Comparison of ENCODE assay signal across 9 cellular contexts in genomic region chr7:150787321-150788281, GRCh38. TPM values are rescaled to one million over a fixed set of nuclear protein-coding genes. Genes with fewer than 3 reads are reported as not detected.
A peak's percentile ranks its signal among the peaks of the same experiment; 100 is the strongest.
DNase-seq lines count a peak whose midpoint lies in the region; ATAC-seq and TF ChIP-seq lines count a peak whose summit lies in the region.
"Had no signal": no experiment of that assay in that cellular context is flagged by ENCODE, and none has a peak within 500 bp of the region (broad histone marks: within the 10 kb centered on the region; RNA-seq: fewer than 3 reads in every experiment).

No MANE protein-coding gene starts in this region.

- H3K4me3 ChIP-seq in esophagus squamous epithelium, result no peak overlapping the region
- peak overlapping the region; percentile 19 for H3K4me3 ChIP-seq in rectal smooth muscle tissue (ENCODE audit: low read length)

- peaks cover 2% of the 10 kb centered on the region for H3K36me3 Mint-ChIP-seq in effector memory CD8-positive, alpha-beta T cell (ENCODE audit: insufficient read depth)

- ATAC-seq in GM18868 (IDR thresholded peaks at IDR 0.05; ENCODE audit: unreplicated experiment) (peak; percentile 60), HG02623 (IDR thresholded peaks at IDR 0.05; ENCODE audit: unreplicated experiment) (no peak)
- no peak for ATAC-seq in effector memory CD8-positive, alpha-beta T cell (replicated peaks)

- peaks cover 27 to 54% of the 10 kb centered on the region in 2 donors for H3K27me3 Mint-ChIP-seq in effector memory CD8-positive, alpha-beta T cell

- no peak for TF ChIP-seq POLR2A in esophagus squamous epithelium (IDR thresholded peaks at IDR 0.05)

- TF ChIP-seq CTCF in esophagus squamous epithelium (IDR thresholded peaks at IDR 0.05), result no peak

- no peak overlapping the region for H3K27ac Mint-ChIP-seq in effector memory CD8-positive, alpha-beta T cell

- H3K9me3 ChIP-seq in esophagus squamous epithelium, result no peaks in the 10 kb centered on the region

- H3K27ac ChIP-seq in esophagus squamous epithelium (peak overlapping the region; percentile 62 to 89 (median 78)), rectal smooth muscle tissue (ENCODE audit: low read depth, low read length) (peak overlapping the region; percentile 77)

- peaks cover 4 to 47% (median 35%) of the 10 kb centered on the region in 3 donors for H3K4me1 ChIP-seq in esophagus squamous epithelium
- H3K4me1 ChIP-seq in rectal smooth muscle tissue (ENCODE audit: control insufficient read depth, insufficient read depth, low read length), result peaks cover 13% of the 10 kb centered on the region

- no peak overlapping the region for H3K9ac ChIP-seq in rectal smooth muscle tissue (ENCODE audit: low read length)

- H3K9me3 Mint-ChIP-seq in effector memory CD8-positive, alpha-beta T cell, result no peaks in the 10 kb centered on the region

- DNase-seq in NCI-H2227 (lab: John Stamatoyannopoulos, UW; ENCODE audit: unreplicated experiment), result peak; percentile 47
- no peak for DNase-seq in esophagus squamous epithelium (lab: John Stamatoyannopoulos, UW)
- DNase-seq in mesenteric fat pad (ENCODE audit: low spot score), result no peak
- DNase-seq in effector memory CD8-positive, alpha-beta T cell, result no peak
- DNase-seq in NCI-H526 treated with DMSO at 0.1 percent for 48 hours (lab: John Stamatoyannopoulos, UW), result no peak

- peaks cover 0 to 15% (median 0%) of the 10 kb centered on the region in 4 donors for H3K27me3 ChIP-seq in esophagus squamous epithelium
- H3K27me3 ChIP-seq in rectal smooth muscle tissue (ENCODE audit: control insufficient read depth, insufficient read depth, low read length), result no peaks in the 10 kb centered on the region

- H3K4me1 Mint-ChIP-seq in effector memory CD8-positive, alpha-beta T cell (ENCODE audit: low read depth in 2 of 2), result peaks cover 0 to 1% of the 10 kb centered on the region in 2 donors

- H3K4me3 Mint-ChIP-seq in effector memory CD8-positive, alpha-beta T cell, result no peak overlapping the region

- intact Hi-C loops in esophagus squamous epithelium (cut with DNase I), result no loop called here

- H3K36me3 ChIP-seq in esophagus squamous epithelium, result peaks cover 0 to 4% (median 0%) of the 10 kb centered on the region in 3 donors
- H3K36me3 ChIP-seq in rectal smooth muscle tissue (ENCODE audit: control insufficient read depth, insufficient read depth, low read length), result no peaks in the 10 kb centered on the region

- 32 to 43% methylated on average over 9 to 10 of the region's 10 CpGs for WGBS in esophagus squamous epithelium, 2 donors

RNA-seq across cellular contexts. Expression of gene TMEM176B, which starts 12.6 kb away (rescaled TPM):
- total RNA-seq in esophagus squamous epithelium (10 to 100 TPM in 2 of 4 donors, 1 to 10 TPM in 2; 3.3 to 54.9 (median 12.4) TPM), mesenteric fat pad (57.8 TPM)
- total RNA-seq: glomerular endothelial cell had no signal

RNA-seq across cellular contexts. Expression of gene TMEM176A, which starts 13.0 kb away (rescaled TPM):
- total RNA-seq in esophagus squamous epithelium, result 10 to 100 TPM in 2 of 4 donors, 1 to 10 TPM in 2; 2.5 to 35.5 (median 10.7) TPM
- 64.3 TPM for total RNA-seq in mesenteric fat pad
- total RNA-seq: glomerular endothelial cell had no signal

RNA-seq across cellular contexts. Expression of gene GIMAP5, which starts 50.4 kb away (rescaled TPM):
- total RNA-seq in esophagus squamous epithelium (10 to 100 TPM in 2 of 4 donors, 1 to 10 TPM in 1, under 1 TPM in 1; 0.15 to 29.4 (median 8.2) TPM), mesenteric fat pad (26.6 TPM)
